ENCODE assay signal across 26 cellular contexts in genomic region chr1:245876586-245876985, GRCh38.
A peak's percentile ranks its signal among the peaks of the same experiment; 100 is the strongest.
DNase-seq lines count a peak whose midpoint lies in the region; ATAC-seq and TF ChIP-seq lines count a peak whose summit lies in the region.
"Had no signal": no experiment of that assay in that cellular context is flagged by ENCODE, and none has a peak within 500 bp of the region (broad histone marks: within the 10 kb centered on the region; RNA-seq: fewer than 3 reads in every experiment).

No MANE protein-coding gene starts in this region.

- no peaks in the 10 kb centered on the region for H3K27me3 Mint-ChIP-seq in HFFc6 (ENCODE audit: insufficient read depth)
- no peaks in the 10 kb centered on the region for H3K27me3 Mint-ChIP-seq in activated T-cell treated with anti-CD3 and anti-CD28 coated beads, Interleukin-2, amount 50 U/mL, for 24 hours
- H3K27me3 Mint-ChIP-seq: B cell, IgD-negative memory B cell had no signal

- peak overlapping the region; percentile 56 for H3K4me2 ChIP-seq in smooth muscle cell
- H3K4me2 ChIP-seq: A549, KMS-11 had no signal

- peaks cover 52% of the 10 kb centered on the region for H3F3A ChIP-seq in smooth muscle cell (ENCODE audit: low read depth)

- no peak for DNase-seq in HFFc6
- peak; percentile 19 to 31 for DNase-seq in SJCRH30
- peak; percentile 80 for DNase-seq in fibroblast of villous mesenchyme (ENCODE audit: low read depth)
- DNase-seq in smooth muscle cell (lab: John Stamatoyannopoulos, UW; ENCODE audit: unreplicated experiment): no peak
- DNase-seq in activated T-cell treated with anti-CD3 and anti-CD28 coated beads, Interleukin-2, amount 50 U/mL, for 24 hours: no peak
- DNase-seq: Caco-2; CD8-positive, alpha-beta T cell; EL; GF-D8; GOT3; HCEC 1CT; NCI-H1048; NCI-H187 treated with DMSO at 0.1 percent for 48 hours; NCI-H2171 treated with DMSO at 0.1 percent for 48 hours; NCI-H524 treated with DMSO at 0.1 percent for 48 hours; NCI-H82; NK-92 treated with Interleukin-12 subunit alpha and Interleukin-12 subunit beta, amount 100 ng/mL, for 24 hours; PC-3 had no signal

- H3K36me3 ChIP-seq in SJCRH30: no peaks in the 10 kb centered on the region
- no peaks in the 10 kb centered on the region for H3K36me3 ChIP-seq in smooth muscle cell (ENCODE audit: low read depth)

- TF ChIP-seq CTCF in HFFc6 (IDR thresholded peaks at IDR 0.05) (no peak), fibroblast of villous mesenchyme (IDR thresholded peaks at IDR 0.05; ENCODE audit: insufficient read depth, low read depth, low read length) (no peak), smooth muscle cell (IDR thresholded peaks at IDR 0.05; ENCODE audit: borderline replicate concordance, insufficient read depth, poor library complexity, severe bottlenecking) (no peak)

- peak overlapping the region; percentile 5; the same call in 1 of the 2 replicates for H3K27ac Mint-ChIP-seq in HFFc6
- no peak overlapping the region for H3K27ac Mint-ChIP-seq in activated T-cell treated with anti-CD3 and anti-CD28 coated beads, Interleukin-2, amount 50 U/mL, for 24 hours
- H3K27ac Mint-ChIP-seq: B cell; CD8-positive, alpha-beta T cell had no signal

- H3K27me3 ChIP-seq in SJCRH30 (no peaks in the 10 kb centered on the region), smooth muscle cell (ENCODE audit: low read depth) (no peaks in the 10 kb centered on the region)

- H3K4me3 Mint-ChIP-seq in HFFc6: peak overlapping the region; percentile 8; the same call in 1 of the 2 replicates
- no peak overlapping the region for H3K4me3 Mint-ChIP-seq in activated T-cell treated with anti-CD3 and anti-CD28 coated beads, Interleukin-2, amount 50 U/mL, for 24 hours
- H3K4me3 Mint-ChIP-seq: B cell; CD8-positive, alpha-beta T cell; IgD-negative memory B cell had no signal

- H3K9me3 Mint-ChIP-seq in HFFc6: no peaks in the 10 kb centered on the region
- no peaks in the 10 kb centered on the region for H3K9me3 Mint-ChIP-seq in activated T-cell treated with anti-CD3 and anti-CD28 coated beads, Interleukin-2, amount 50 U/mL, for 24 hours
- H3K9me3 Mint-ChIP-seq: CD8-positive, alpha-beta T cell; IgD-negative memory B cell had no signal

- WGBS in smooth muscle cell (ENCODE audit: low lambda C conversion rate): 56% methylated on average over 5 of the region's 5 CpGs

- H3K4me1 ChIP-seq in SJCRH30: peaks cover 15% of the 10 kb centered on the region
- H3K4me1 ChIP-seq in smooth muscle cell (ENCODE audit: low read depth): peaks cover 33% of the 10 kb centered on the region
- H3K4me1 ChIP-seq: A549 had no signal

- no peak overlapping the region for H3K4me3 ChIP-seq in SJCRH30
- no peak overlapping the region for H3K4me3 ChIP-seq in fibroblast of villous mesenchyme (ENCODE audit: low read depth, low read length)
- no peak overlapping the region for H3K4me3 ChIP-seq in smooth muscle cell
- H3K4me3 ChIP-seq: A549 had no signal

- no peak overlapping the region for H3K9ac ChIP-seq in smooth muscle cell (ENCODE audit: low read depth)
- H3K9ac ChIP-seq: KMS-11 had no signal

- H3K9me3 ChIP-seq in SJCRH30 (replicated peaks): no peaks in the 10 kb centered on the region
- no peaks in the 10 kb centered on the region for H3K9me3 ChIP-seq in smooth muscle cell (replicated peaks; ENCODE audit: low read depth)
- H3K9me3 ChIP-seq: A549, Caco-2 had no signal

- H3K79me2 ChIP-seq in smooth muscle cell (ENCODE audit: low read depth): no peaks in the 10 kb centered on the region

- H3K27ac ChIP-seq in SJCRH30: no peak overlapping the region
- H3K27ac ChIP-seq in smooth muscle cell (ENCODE audit: low read depth): peak overlapping the region; percentile 98
- H3K27ac ChIP-seq: A549, C4-2B, KMS-11 had no signal

- H3K4me1 Mint-ChIP-seq in HFFc6 (ENCODE audit: low read depth): peaks cover 16% of the 10 kb centered on the region
- H3K4me1 Mint-ChIP-seq in activated T-cell treated with anti-CD3 and anti-CD28 coated beads, Interleukin-2, amount 50 U/mL, for 24 hours (ENCODE audit: low read depth): no peaks in the 10 kb centered on the region
- H3K4me1 Mint-ChIP-seq: B cell, IgD-negative memory B cell had no signal

- no peak for ATAC-seq in GM21717 (IDR thresholded peaks at IDR 0.05; ENCODE audit: unreplicated experiment)
- no peak for ATAC-seq in activated CD4-positive, CD25-positive, alpha-beta regulatory T cell treated with anti-CD3 and anti-CD28 coated beads, Interleukin-2, amount 50 U/mL, for 24 hours
- ATAC-seq: A549; CD8-positive, alpha-beta T cell; PC-3; Right ventricle myocardium inferior had no signal

- 0 out of 2 replicates have a peak, but pooled peaks cover 3% of the 10 kb centered on the region for H3K36me3 Mint-ChIP-seq in HFFc6 (ENCODE audit: low read depth)
- H3K36me3 Mint-ChIP-seq in activated T-cell treated with anti-CD3 and anti-CD28 coated beads, Interleukin-2, amount 50 U/mL, for 24 hours (ENCODE audit: low read depth): peaks cover 5% of the 10 kb centered on the region

- no peaks in the 10 kb centered on the region for H4K20me1 ChIP-seq in smooth muscle cell (ENCODE audit: low read depth)

- no peak overlapping the region for H2AFZ ChIP-seq in smooth muscle cell (ENCODE audit: low read depth)

Comparison
In these comparisons a context has a peak if more than half of its experiments do, and no peak if none do; other contexts are left out.
1. DNase-seq: peak in SJCRH30 (2 of 2) and fibroblast of villous mesenchyme (single experiment); none in HFFc6 (single experiment), smooth muscle cell (single experiment) and activated T-cell treated with anti-CD3 and anti-CD28 coated beads, Interleukin-2, amount 50 U/mL, for 24 hours (single experiment).